ENCODE assay signal across 22 cellular contexts in genomic region chr10:121459279-121459764, GRCh38.
DNase-seq lines count a peak whose midpoint lies in the region; ATAC-seq, FAIRE-seq and TF ChIP-seq lines count a peak whose summit lies in the region.
"Had no signal": no experiment of that assay in that cellular context is flagged by ENCODE, and none has a peak within 500 bp of the region (broad histone marks: within the 10 kb centered on the region; RNA-seq: fewer than 3 reads in every experiment).

No MANE protein-coding gene starts in this region.

- H4K5ac ChIP-seq in mesendoderm (ENCODE audit: low read length), result no peak overlapping the region

- H3K56ac ChIP-seq in mesendoderm (ENCODE audit: low read length), result peak overlapping the region; percentile 26

- H2BK15ac ChIP-seq in mesendoderm (replicated peaks; ENCODE audit: low read depth), result no peak overlapping the region

- peak overlapping the region; percentile 5 for H3K18ac ChIP-seq in mesendoderm (ENCODE audit: low read length)

- peaks cover 7% of the 10 kb centered on the region for H3K9me3 Mint-ChIP-seq in activated naive CD4-positive, alpha-beta T cell treated with anti-CD3 and anti-CD28 coated beads, Interleukin-2, amount 10 ng/mL, durations not matched to agents 7 days and 5 days
- H3K9me3 Mint-ChIP-seq: activated CD4-positive, alpha-beta memory T cell treated with anti-CD3 and anti-CD28 coated beads for 36 hours; CD4-positive, alpha-beta T cell had no signal

- H3K79me2 ChIP-seq in KMS-11 (ENCODE audit: insufficient read depth, low read depth) (no peaks in the 10 kb centered on the region), mesendoderm (ENCODE audit: control insufficient read depth, insufficient read depth, low read length) (no peaks in the 10 kb centered on the region)

- H3K23ac ChIP-seq in mesendoderm (ENCODE audit: low read length), result no peak overlapping the region

- no peak for TF ChIP-seq CTCF in KMS-11 (conservative IDR thresholded peaks at IDR 0.05; ENCODE audit: low read depth, low read length)
- no peak for TF ChIP-seq CTCF in bronchial epithelial cell (IDR thresholded peaks at IDR 0.05; ENCODE audit: insufficient read depth, low read length, severe bottlenecking)
- TF ChIP-seq CTCF in transverse colon (IDR thresholded peaks at IDR 0.05), result no peak

- H3K36me3 ChIP-seq in KMS-11 (ENCODE audit: insufficient read depth), result no peaks in the 10 kb centered on the region
- no peaks in the 10 kb centered on the region for H3K36me3 ChIP-seq in bronchial epithelial cell (ENCODE audit: control insufficient read depth, insufficient read depth, low read length)
- no peaks in the 10 kb centered on the region for H3K36me3 ChIP-seq in mesendoderm (ENCODE audit: control insufficient read depth, insufficient read depth, low read length)
- H3K36me3 ChIP-seq in transverse colon, result no peaks in the 10 kb centered on the region
- H3K36me3 ChIP-seq: left ventricle myocardium inferior, Peyer's patch had no signal

- H3K4me2 ChIP-seq in KMS-11, result peak overlapping the region; percentile 59
- H3K4me2 ChIP-seq in mesendoderm (ENCODE audit: low read length), result no peak overlapping the region
- H3K4me2 ChIP-seq: SK-N-SH had no signal

- H3K79me1 ChIP-seq in mesendoderm (ENCODE audit: low read length), result no peaks in the 10 kb centered on the region

- peak overlapping the region; percentile 11 for H3K4ac ChIP-seq in mesendoderm (ENCODE audit: low read depth, low read length)

- peak overlapping the region; percentile 7 for H2BK5ac ChIP-seq in mesendoderm (ENCODE audit: low read length)

- H3K27me3 ChIP-seq in KMS-11 (ENCODE audit: insufficient read depth, low read depth) (no peaks in the 10 kb centered on the region), bronchial epithelial cell (ENCODE audit: control insufficient read depth, insufficient read depth, low read length) (no peaks in the 10 kb centered on the region), mesendoderm (ENCODE audit: insufficient read depth, low read length, poor library complexity) (no peaks in the 10 kb centered on the region), transverse colon (no peaks in the 10 kb centered on the region)
- H3K27me3 ChIP-seq: Peyer's patch had no signal

- H2BK120ac ChIP-seq in mesendoderm (ENCODE audit: low read depth, low read length), result peak overlapping the region; percentile 19

- no peaks in the 10 kb centered on the region for H3K9me3 ChIP-seq in transverse colon
- H3K9me3 ChIP-seq: left ventricle myocardium inferior, mucosa of descending colon, Peyer's patch, SK-N-SH had no signal

- no peak for TF ChIP-seq POLR2A in transverse colon (IDR thresholded peaks at IDR 0.05)

- CTCF ChIA-PET in activated naive CD4-positive, alpha-beta T cell treated with anti-CD3 and anti-CD28 coated beads, Interleukin-2, amount 10 ng/mL, durations not matched to agents 7 days and 5 days (lab: Charles Lee), result no interaction called here

- TF ChIP-seq EP300 in transverse colon (IDR thresholded peaks at IDR 0.05; ENCODE audit: low read depth), result no peak

- no peak overlapping the region for H2AK5ac ChIP-seq in mesendoderm (ENCODE audit: low read length)

- no peak overlapping the region for H4K8ac ChIP-seq in mesendoderm (ENCODE audit: low read depth, low read length)

- H3K27ac Mint-ChIP-seq in activated naive CD4-positive, alpha-beta T cell treated with anti-CD3 and anti-CD28 coated beads, Interleukin-2, amount 10 ng/mL, durations not matched to agents 7 days and 5 days, result no peak overlapping the region
- H3K27ac Mint-ChIP-seq: activated CD4-positive, alpha-beta memory T cell treated with anti-CD3 and anti-CD28 coated beads for 36 hours; CD4-positive, alpha-beta T cell had no signal

- intact Hi-C loops in transverse colon (cut with DNase I; ENCODE audit: low total_unique reads), result no loop called here

- no peak for ATAC-seq in HG02763 (IDR thresholded peaks at IDR 0.05; ENCODE audit: unreplicated experiment)
- no peak for ATAC-seq in HG02588 (IDR thresholded peaks at IDR 0.05; ENCODE audit: unreplicated experiment)

- no peaks in the 10 kb centered on the region for H3K4me1 Mint-ChIP-seq in activated naive CD4-positive, alpha-beta T cell treated with anti-CD3 and anti-CD28 coated beads, Interleukin-2, amount 10 ng/mL, durations not matched to agents 7 days and 5 days

- H3K9ac ChIP-seq in KMS-11 (peak overlapping the region; percentile 57; the same call in 1 of the 2 replicates), mesendoderm (ENCODE audit: low read length) (no peak overlapping the region)
- H3K9ac ChIP-seq: SK-N-SH had no signal

- FAIRE-seq in bronchial epithelial cell (lab: Jason Lieb, UNC), result no peak

- H3K27ac ChIP-seq in KMS-11 (peak overlapping the region; percentile 71), mesendoderm (ENCODE audit: low read depth, low read length) (peak overlapping the region; percentile 58), transverse colon (peak overlapping the region in 3 of 4 donors; percentile 56 to 68 (median 63))
- H3K27ac ChIP-seq: left ventricle myocardium inferior had no signal

- no peaks in the 10 kb centered on the region for H3K27me3 Mint-ChIP-seq in activated naive CD4-positive, alpha-beta T cell treated with anti-CD3 and anti-CD28 coated beads, Interleukin-2, amount 10 ng/mL, durations not matched to agents 7 days and 5 days
- H3K27me3 Mint-ChIP-seq: activated CD4-positive, alpha-beta memory T cell treated with anti-CD3 and anti-CD28 coated beads for 36 hours; CD4-positive, alpha-beta T cell had no signal

- H3K4me3 Mint-ChIP-seq in activated naive CD4-positive, alpha-beta T cell treated with anti-CD3 and anti-CD28 coated beads, Interleukin-2, amount 10 ng/mL, durations not matched to agents 7 days and 5 days, result no peak overlapping the region
- H3K4me3 Mint-ChIP-seq: activated CD4-positive, alpha-beta memory T cell treated with anti-CD3 and anti-CD28 coated beads for 36 hours; CD4-positive, alpha-beta T cell had no signal

- peak overlapping the region; percentile 60 for H2AFZ ChIP-seq in KMS-11 (ENCODE audit: low read depth)

- H3K4me1 ChIP-seq in KMS-11 (ENCODE audit: low read depth, poor library complexity, severe bottlenecking) (peaks cover 82% of the 10 kb centered on the region), mesendoderm (ENCODE audit: control insufficient read depth, low read depth, low read length) (peaks cover 12% of the 10 kb centered on the region), transverse colon (peaks cover 0 to 6% (median 0%) of the 10 kb centered on the region in 4 donors)
- H3K4me1 ChIP-seq: left ventricle myocardium inferior, Peyer's patch had no signal

- no CpG with 5 or more reads among the region's 10 CpGs for WGBS in mesendoderm (ENCODE audit: extremely low coverage, insufficient coverage, low lambda C conversion rate)
- WGBS in transverse colon (ENCODE audit: low coverage in 1 of 2), 2 donors, result 63 to 73% methylated on average over 3 to 10 of the region's 10 CpGs

- no peaks in the 10 kb centered on the region for H4K20me1 ChIP-seq in KMS-11 (ENCODE audit: insufficient read depth)

- in situ Hi-C loops in transverse colon (cut with MboI; ENCODE audit: low pct_ligation_motif_present in 1 of 4, low pct_unique_long_range_greater_than_20kb in 1 of 4, low sequenced_read_pairs in 3 of 4), result no loop called here

- no peaks in the 10 kb centered on the region for H3K36me3 Mint-ChIP-seq in activated naive CD4-positive, alpha-beta T cell treated with anti-CD3 and anti-CD28 coated beads, Interleukin-2, amount 10 ng/mL, durations not matched to agents 7 days and 5 days
- H3K36me3 Mint-ChIP-seq: activated CD4-positive, alpha-beta memory T cell treated with anti-CD3 and anti-CD28 coated beads for 36 hours had no signal

- H3K4me3 ChIP-seq in KMS-11 (IDR thresholded peaks at IDR 0.05; ENCODE audit: insufficient read depth, low read depth, low read length) (no peak overlapping the region), bronchial epithelial cell (ENCODE audit: low read depth, low read length) (no peak overlapping the region), mesendoderm (ENCODE audit: low read length) (no peak overlapping the region), transverse colon (no peak overlapping the region)
- H3K4me3 ChIP-seq: left ventricle myocardium inferior, mucosa of descending colon, Peyer's patch had no signal

- DNase-seq in bronchial epithelial cell (ENCODE audit: low read depth) (peak; percentile 12), mesendoderm (no peak), transverse colon (no peak), RKO (ENCODE audit: low spot score) (no peak)
- no peak for DNase-seq in activated naive CD4-positive, alpha-beta T cell treated with anti-CD3 and anti-CD28 coated beads, Interleukin-2, amount 10 ng/mL, durations not matched to agents 7 days and 5 days
- DNase-seq: activated CD4-positive, alpha-beta memory T cell treated with anti-CD3 and anti-CD28 coated beads for 36 hours; activated CD4-positive, CD25-positive, alpha-beta regulatory T cell; activated T-cell treated with anti-CD3 and anti-CD28 coated beads for 4 hours; amniotic stem cell; CD4-positive, alpha-beta T cell; DMS153; effector CD8-positive, alpha-beta T cell; GDM1; left ventricle myocardium inferior; mucosa of descending colon; NCI-H1048; NCI-H2029 treated with DMSO at 0.1 percent for 48 hours; Peyer's patch; SK-N-SH had no signal
